ENCODE assay signal across 8 cellular contexts in the genomic region with DNA sequence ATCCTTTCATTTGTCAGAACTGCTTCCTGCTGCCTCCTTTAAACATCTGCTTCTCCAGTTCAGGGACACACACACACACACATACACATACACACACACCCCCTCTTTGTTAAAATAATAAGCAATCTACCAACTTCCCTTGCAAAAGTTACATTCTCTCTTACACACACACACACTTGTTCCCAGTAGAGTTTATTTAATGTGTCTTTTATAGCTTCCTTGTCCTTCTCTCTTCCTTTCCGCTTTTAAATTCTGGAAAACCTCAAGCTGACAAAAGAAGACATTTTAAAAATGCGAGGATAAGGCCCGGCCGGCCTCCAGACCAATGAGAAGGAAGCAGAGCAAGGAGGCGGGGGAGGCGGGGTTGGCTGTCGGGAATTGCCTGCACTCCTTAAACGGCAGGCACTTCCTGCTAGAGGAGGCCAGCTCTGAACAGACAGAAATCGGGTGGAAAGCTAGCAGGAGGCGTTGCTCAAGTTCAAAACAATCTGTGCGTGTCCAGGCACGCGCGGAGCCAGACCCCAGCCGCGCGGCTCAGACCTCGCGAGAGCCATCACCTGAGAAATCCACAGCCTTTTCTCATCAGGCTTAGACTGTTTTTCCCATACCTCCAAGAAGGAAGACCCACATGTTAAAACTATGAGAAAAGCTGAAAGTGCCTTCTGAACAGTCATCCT.
DNase-seq lines count a peak whose midpoint lies in the region; ATAC-seq, FAIRE-seq and TF ChIP-seq lines count a peak whose summit lies in the region.

No MANE protein-coding gene starts in this region.

- peaks cover 4 to 9% of the 10 kb centered on the region in 2 donors for H3K4me1 ChIP-seq in aorta (ENCODE audit: control insufficient read depth in 1 of 2, insufficient read depth in 2 of 2, low read length in 2 of 2)

- TF ChIP-seq POLR2A in GM12892 (IDR thresholded peaks at IDR 0.05; ENCODE audit: low read depth, low read length): peak; percentile 44; the same call in 1 of the 2 replicates

- peak overlapping the region; percentile 24 for H3K4me3 ChIP-seq in astrocyte of the cerebellum (ENCODE audit: low read depth, low read length)
- peak overlapping the region in 1 of 2 donors; percentile 39 for H3K4me3 ChIP-seq in aorta (ENCODE audit: low read length in 2 of 2)

- in situ Hi-C loops in astrocyte of the cerebellum (cut with HindIII; ENCODE audit: low sequenced_read_pairs): no loop called here

- DNase-seq in GM12892 (ENCODE audit: insufficient read length) (peak; percentile 52), NCI-H146 treated with DMSO at 0.1 percent for 48 hours (lab: John Stamatoyannopoulos, UW; ENCODE audit: unreplicated experiment) (peak; percentile 69), T-helper 9 cell (peak; percentile 66), astrocyte of the cerebellum (ENCODE audit: low read depth) (peak; percentile 94), hepatic stellate cell (ENCODE audit: low spot score) (peak; percentile 92), putamen (ENCODE audit: low spot score) (peak; percentile 85), aorta (peak; percentile 97 to 98)

- intact Hi-C loops in aorta (cut with DNase I): loop anchor here (5.0 to 10.0 kb wide), 4 partner anchors 72 to 188 kb away; a partner anchor contains a TSS

- peak; percentile 93 for ATAC-seq in HG02763 (IDR thresholded peaks at IDR 0.05; ENCODE audit: unreplicated experiment)
- peak; percentile 97 for ATAC-seq in aorta (ENCODE audit: low FRiP score)

- WGBS in aorta, 2 donors: 0% methylated on average over 19 of the region's 19 CpGs

- H3K9me3 ChIP-seq in aorta (ENCODE audit: control insufficient read depth, low read length): no peaks in the 10 kb centered on the region

- peak; percentile 96 for FAIRE-seq in GM12892 (lab: Jason Lieb, UNC)

- peak overlapping the region in 1 of 2 donors; percentile 85 for H3K27ac ChIP-seq in aorta (ENCODE audit: low read depth in 1 of 2, low read length in 2 of 2)

- no peaks in the 10 kb centered on the region for H3K27me3 ChIP-seq in aorta (ENCODE audit: control insufficient read depth in 1 of 2, insufficient read depth in 2 of 2, low read length in 1 of 2)

- H3K36me3 ChIP-seq in aorta (ENCODE audit: control insufficient read depth in 1 of 2, insufficient read depth in 2 of 2, low read length in 1 of 2): no peaks in the 10 kb centered on the region

- no peak for TF ChIP-seq CTCF in astrocyte of the cerebellum (IDR thresholded peaks at IDR 0.05; ENCODE audit: low read depth, low read length, missing control alignments)
